ENCODE assay signal across 17 cellular contexts in the genomic region with DNA sequence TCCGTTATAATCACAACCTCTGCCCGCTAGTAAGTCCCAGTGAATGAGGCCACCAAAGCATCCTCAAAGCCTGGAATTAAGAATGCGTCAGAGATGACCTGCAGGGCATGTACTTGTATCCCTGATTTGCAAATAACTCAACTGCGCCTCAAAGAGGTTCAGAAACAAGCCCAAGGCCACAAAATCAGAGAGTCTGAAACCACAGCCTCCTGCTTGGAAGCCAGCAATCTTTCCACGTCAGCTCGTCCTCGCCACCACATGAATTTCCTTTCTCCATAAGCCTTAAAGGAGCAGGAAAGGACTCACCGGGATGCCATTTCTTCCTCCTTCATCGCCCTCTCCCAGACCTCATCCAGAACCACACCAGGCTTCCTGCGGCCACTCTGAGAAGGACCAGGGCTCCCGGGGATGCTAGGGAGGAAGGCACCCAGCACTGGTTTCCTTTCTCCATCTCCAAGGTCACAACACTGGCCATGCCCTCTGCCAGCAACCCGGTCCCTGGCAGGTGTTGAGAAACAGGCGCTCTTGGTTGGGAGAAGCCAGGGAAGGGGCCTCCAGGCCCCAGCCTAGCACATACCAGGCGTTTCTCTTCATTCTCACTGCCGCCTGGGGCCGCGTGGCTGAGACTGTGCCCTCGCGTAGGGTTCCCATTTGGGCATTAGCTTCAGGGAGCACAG.
"Had no signal": no experiment of that assay in that cellular context is flagged by ENCODE, and none has a peak within 500 bp of the region (broad histone marks: within the 10 kb centered on the region; RNA-seq: fewer than 3 reads in every experiment).

No MANE protein-coding gene starts in this region.

- H3K27ac ChIP-seq: brain microvascular endothelial cell, neural progenitor cell, WERI-Rb-1 had no signal

- ATAC-seq: activated CD4-positive, alpha-beta T cell treated with anti-CD3 and anti-CD28 coated beads for 36 hours; activated T-cell treated with anti-CD3 and anti-CD28 coated beads, Interleukin-2, amount 50 U/mL, for 72 hours; effector memory CD8-positive, alpha-beta T cell; SK-N-SH treated with all-trans-retinoic acid at 6 μM for 48 hours; stimulated activated naive B cell treated with anti-CD40 and anti-IgM and Interleukin-4, amounts not matched to agents 10 μg/mL and 1 μg/mL and 100 μg/mL, for 72 hours had no signal

- H3K4me3 Mint-ChIP-seq: activated CD4-positive, alpha-beta T cell treated with anti-CD3 and anti-CD28 coated beads for 36 hours; activated naive CD8-positive, alpha-beta T cell treated with anti-CD3 and anti-CD28 coated beads for 36 hours; activated T-cell treated with anti-CD3 and anti-CD28 coated beads, Interleukin-2, amount 50 U/mL, for 72 hours; dendritic cell treated with granulocyte-macrophage colony-stimulating factor and Interleukin-4, amounts not matched to agents 40 ng/mL and 50 ng/mL, for 4 days; effector memory CD8-positive, alpha-beta T cell; naive B cell; neural progenitor cell; stimulated activated naive B cell treated with anti-CD40 and anti-IgM and Interleukin-4, amounts not matched to agents 10 μg/mL and 1 μg/mL and 100 μg/mL, for 72 hours had no signal

- H3K4me1 Mint-ChIP-seq: activated CD4-positive, alpha-beta T cell treated with anti-CD3 and anti-CD28 coated beads for 36 hours; activated naive CD8-positive, alpha-beta T cell treated with anti-CD3 and anti-CD28 coated beads for 36 hours had no signal

- H3K9me3 Mint-ChIP-seq: activated naive CD8-positive, alpha-beta T cell treated with anti-CD3 and anti-CD28 coated beads for 36 hours; activated T-cell treated with anti-CD3 and anti-CD28 coated beads, Interleukin-2, amount 50 U/mL, for 72 hours; dendritic cell treated with granulocyte-macrophage colony-stimulating factor and Interleukin-4, amounts not matched to agents 40 ng/mL and 50 ng/mL, for 4 days; effector memory CD8-positive, alpha-beta T cell; stimulated activated naive B cell treated with anti-CD40 and anti-IgM and Interleukin-4, amounts not matched to agents 10 μg/mL and 1 μg/mL and 100 μg/mL, for 72 hours had no signal

- H3K27ac Mint-ChIP-seq: activated CD4-positive, alpha-beta T cell treated with anti-CD3 and anti-CD28 coated beads for 36 hours; activated naive CD8-positive, alpha-beta T cell treated with anti-CD3 and anti-CD28 coated beads for 36 hours; activated T-cell treated with anti-CD3 and anti-CD28 coated beads, Interleukin-2, amount 50 U/mL, for 72 hours; dendritic cell treated with granulocyte-macrophage colony-stimulating factor and Interleukin-4, amounts not matched to agents 40 ng/mL and 50 ng/mL, for 4 days; effector memory CD8-positive, alpha-beta T cell; neural progenitor cell; stimulated activated naive B cell treated with anti-CD40 and anti-IgM and Interleukin-4, amounts not matched to agents 10 μg/mL and 1 μg/mL and 100 μg/mL, for 72 hours had no signal

- H3K9me3 ChIP-seq: tibial nerve had no signal

- H3K36me3 Mint-ChIP-seq: activated naive CD8-positive, alpha-beta T cell treated with anti-CD3 and anti-CD28 coated beads for 36 hours; naive B cell; neural progenitor cell; stimulated activated naive B cell treated with anti-CD40 and anti-IgM and Interleukin-4, amounts not matched to agents 10 μg/mL and 1 μg/mL and 100 μg/mL, for 72 hours had no signal

- H3K4me3 ChIP-seq: neural progenitor cell, tibial nerve had no signal

- H3K27me3 ChIP-seq: brain microvascular endothelial cell, tibial nerve had no signal

- H3K27me3 Mint-ChIP-seq: activated naive CD8-positive, alpha-beta T cell treated with anti-CD3 and anti-CD28 coated beads for 36 hours had no signal

- H3K36me3 ChIP-seq: brain microvascular endothelial cell, neural progenitor cell, tibial nerve, WERI-Rb-1 had no signal

- DNase-seq: activated CD4-positive, alpha-beta T cell treated with anti-CD3 and anti-CD28 coated beads for 36 hours; activated CD8-positive, alpha-beta memory T cell treated with anti-CD3 and anti-CD28 coated beads, Interleukin-2, amount 50 U/mL, for 48 hours; activated gamma-delta T cell; activated naive CD8-positive, alpha-beta T cell treated with anti-CD3 and anti-CD28 coated beads for 36 hours; activated T-cell treated with anti-CD3 and anti-CD28 coated beads, Interleukin-2, amount 50 U/mL, for 72 hours; anterior cingulate cortex; brain microvascular endothelial cell; effector memory CD8-positive, alpha-beta T cell; mammary epithelial cell; naive B cell; stimulated activated CD4-positive, alpha-beta T cell treated with anti-CD3 and anti-CD28 coated beads, Interleukin-2, amount 100 ng/mL, for 48 hours; stimulated activated naive B cell treated with anti-CD40 and anti-IgM and Interleukin-4, amounts not matched to agents 10 μg/mL and 1 μg/mL and 100 μg/mL, for 72 hours; WERI-Rb-1 had no signal
